ENCODE assay signal across 1 cellular context in genomic region chr21:35984654-35985366, GRCh38.
TF ChIP-seq lines count a peak whose summit lies in the region.

No MANE protein-coding gene starts in this region.

TF ChIP-seq in HepG2, 621 proteins besides CTCF, POLR2A, EP300 and RAD21 (continued from another document and continues in another):
- TF ChIP-seq LRRFIP1 (CRISPR knock-in tag; conservative IDR thresholded peaks at IDR 0.05) (no peak), CBFB (CRISPR knock-in tag; IDR thresholded peaks at IDR 0.05) (no peak), SRSF9 (IDR thresholded peaks at IDR 0.05; ENCODE audit: borderline replicate concordance, insufficient read depth, low read depth, low read length, poor library complexity, severe bottlenecking) (no peak), THAP9 (CRISPR knock-in tag; IDR thresholded peaks at IDR 0.05; ENCODE audit: borderline replicate concordance) (no peak), ZNF354B (CRISPR knock-in tag; IDR thresholded peaks at IDR 0.05) (no peak), TFDP2 (CRISPR knock-in tag; IDR thresholded peaks at IDR 0.05) (no peak), RBAK (CRISPR knock-in tag; IDR thresholded peaks at IDR 0.05) (no peak), ZNF205 (CRISPR knock-in tag; IDR thresholded peaks at IDR 0.05) (no peak), ARID4A (CRISPR knock-in tag; IDR thresholded peaks at IDR 0.05; ENCODE audit: borderline replicate concordance) (peak; percentile 19; the same call in 1 of the 2 replicates), ZFP36L1 (CRISPR knock-in tag; IDR thresholded peaks at IDR 0.05) (no peak), ZBTB20 (CRISPR knock-in tag; IDR thresholded peaks at IDR 0.05; ENCODE audit: borderline replicate concordance, low read depth) (no peak; the same call in 1 of the 2 replicates), ZC3H13 (CRISPR knock-in tag; IDR thresholded peaks at IDR 0.05) (no peak), ZNF367 (CRISPR knock-in tag; IDR thresholded peaks at IDR 0.05; ENCODE audit: borderline replicate concordance) (no peak), THAP7 (CRISPR knock-in tag; IDR thresholded peaks at IDR 0.05) (no peak), MIER3 (CRISPR knock-in tag; IDR thresholded peaks at IDR 0.05; ENCODE audit: borderline replicate concordance) (no peak), ZNF331 (CRISPR knock-in tag; IDR thresholded peaks at IDR 0.05) (no peak; the same call in 1 of the 2 replicates), GTF3A (CRISPR knock-in tag; conservative IDR thresholded peaks at IDR 0.05) (no peak), SMYD3 (CRISPR knock-in tag; IDR thresholded peaks at IDR 0.05) (no peak), MAFK (conservative IDR thresholded peaks at IDR 0.05 in 1 of 2, IDR thresholded peaks at IDR 0.05 in 1 of 2; ENCODE audit: low read length in 2 of 2) (no peak), JARID2 (CRISPR knock-in tag; IDR thresholded peaks at IDR 0.05; ENCODE audit: insufficient replicate concordance) (no peak), GMEB1 (CRISPR knock-in tag; IDR thresholded peaks at IDR 0.05; ENCODE audit: borderline replicate concordance) (no peak), MTA3 (CRISPR knock-in tag; IDR thresholded peaks at IDR 0.05) (no peak), ZMYM4 (CRISPR knock-in tag; IDR thresholded peaks at IDR 0.05) (peak; percentile 75), ATAD3A (CRISPR knock-in tag; IDR thresholded peaks at IDR 0.05) (no peak), ZHX1 (CRISPR knock-in tag; IDR thresholded peaks at IDR 0.05; ENCODE audit: low read depth) (no peak), ZNF503 (CRISPR knock-in tag; IDR thresholded peaks at IDR 0.05) (peak; percentile 46; the same call in 1 of the 2 replicates)
